8 cellular contexts compared by ENCODE assay signal in the genomic region with DNA sequence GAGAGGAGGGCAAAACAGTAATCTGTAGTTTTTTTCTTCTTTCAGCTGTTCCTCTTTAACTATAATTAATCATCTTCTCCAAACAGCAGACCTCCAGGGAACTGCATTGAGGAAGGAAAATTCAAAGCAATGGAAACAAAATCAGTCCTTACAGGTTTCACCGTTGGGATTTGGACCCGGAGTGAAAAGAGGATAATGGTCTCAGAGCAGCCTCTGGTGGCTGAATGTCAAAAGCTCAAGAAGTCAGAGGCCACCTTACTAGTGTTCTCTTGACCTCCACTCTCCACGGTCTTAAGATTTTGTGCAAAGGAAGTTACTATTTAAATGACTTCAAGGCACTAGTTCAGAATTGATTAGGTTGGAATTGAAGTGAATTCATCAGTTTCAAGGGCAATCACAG. TPM values are rescaled to one million over a fixed set of nuclear protein-coding genes. Genes with fewer than 3 reads are reported as not detected.
A peak's percentile ranks its signal among the peaks of the same experiment; 100 is the strongest.
DNase-seq lines count a peak whose midpoint lies in the region; ATAC-seq, FAIRE-seq and TF ChIP-seq lines count a peak whose summit lies in the region.

No MANE protein-coding gene starts in this region.

- CTCF ChIA-PET in H1 (lab: Charles Lee; ENCODE audit: partially characterized antibody) = interaction anchor here (0.6 to 2.3 kb wide), 7 partner anchors 9 to 447 kb away, joined by 3 to 20 read pairs (median 7); no protein-coding TSS in a partner anchor

- no peaks in the 10 kb centered on the region for H3K27me3 ChIP-seq in H1 (replicated peaks in 1 of 4; ENCODE audit: control insufficient read depth in 3 of 4, extremely low read depth in 1 of 4, insufficient read depth in 3 of 4, low read length in 3 of 4)

- H3K23me2 ChIP-seq in H1 (ENCODE audit: low read depth, low read length) = no peaks in the 10 kb centered on the region

- peaks cover 0 to 6% (median 0%) of the 10 kb centered on the region in 4 experiments; a peak in 2 of 7 replicates for H3K4me1 ChIP-seq in H1 (replicated peaks in 1 of 4; ENCODE audit: control insufficient read depth in 3 of 4, insufficient read depth in 4 of 4, low read length in 3 of 4)

- no peak overlapping the region for H2BK12ac ChIP-seq in H1 (ENCODE audit: low read depth, low read length)

- H4K5ac ChIP-seq in H1 (ENCODE audit: insufficient read length, low read depth, low read length) = no peak overlapping the region

- no peak overlapping the region for H2BK5ac ChIP-seq in H1 (ENCODE audit: low read depth, low read length)

- 26% methylated on average over 3 of the region's 3 CpGs; no CpG with 5 or more reads in 1 of the 2 experiments for WGBS in H1 (ENCODE audit: extremely low coverage in 1 of 2, insufficient coverage in 1 of 2, insufficient read length in 1 of 2, insufficient replicate concordance in 2 of 2, low coverage in 1 of 2, low lambda C conversion rate in 2 of 2, missing lambda C conversion rate in 1 of 2), 2 experiments

- no peak overlapping the region for H4K91ac ChIP-seq in H1 (replicated peaks; ENCODE audit: insufficient read length, low read length)

- H3K27ac ChIP-seq in H1 (ENCODE audit: low read depth, low read length) = no peak overlapping the region

- H3K79me1 ChIP-seq in H1 (ENCODE audit: low read depth, low read length) = no peaks in the 10 kb centered on the region

- no peak for TF ChIP-seq EP300 in H1 (IDR thresholded peaks at IDR 0.05; ENCODE audit: borderline replicate concordance in 1 of 2, low read depth in 2 of 2, low read length in 2 of 2)

- no peak overlapping the region for H2BK120ac ChIP-seq in H1 (replicated peaks; ENCODE audit: low read depth, low read length)

- peaks cover 0 to 6% of the 10 kb centered on the region in 2 experiments; a peak in 2 of 4 replicates for H3K9me3 ChIP-seq in H1 (ENCODE audit: insufficient read depth in 2 of 2, low read depth in 1 of 2, low read length in 1 of 2)

- H3K4me3 ChIP-seq in H1 (ENCODE audit: extremely low read depth in 1 of 4, insufficient read depth in 2 of 4, low read depth in 3 of 4, low read length in 4 of 4) = no peak overlapping the region

- H2BK20ac ChIP-seq in H1 (ENCODE audit: low read length) = no peak overlapping the region

- no peaks in the 10 kb centered on the region for H4K20me1 ChIP-seq in H1 (replicated peaks in 1 of 2; ENCODE audit: control insufficient read depth in 1 of 2, insufficient read depth in 2 of 2, low read length in 2 of 2)

- H3K36me3 Mint-ChIP-seq in nephron (ENCODE audit: low read depth) = peaks cover 8% of the 10 kb centered on the region

- peak; percentile 39 for DNase-seq in GM03348 (ENCODE audit: low spot score)
- peak; percentile 50 for DNase-seq in NCI-H2171 treated with DMSO at 0.1 percent for 48 hours (lab: John Stamatoyannopoulos, UW)
- DNase-seq in H1 (ENCODE audit: low read depth in 1 of 2, low spot score in 2 of 2) = no peak

- H3K4ac ChIP-seq in H1 (replicated peaks; ENCODE audit: insufficient read length, low read depth, low read length) = no peak overlapping the region

- H3K56ac ChIP-seq in H1 (replicated peaks; ENCODE audit: insufficient read length, low read depth, low read length) = no peak overlapping the region

- peaks cover 31% of the 10 kb centered on the region for H3K4me1 Mint-ChIP-seq in nephron

- H2AFZ ChIP-seq in H1 (ENCODE audit: low read length) = no peak overlapping the region

- TF ChIP-seq POLR2A in H1 (IDR thresholded peaks at IDR 0.05; ENCODE audit: control extremely low read depth in 1 of 2, low read depth in 2 of 2, low read length in 2 of 2) = no peak

- no peak overlapping the region for H4K8ac ChIP-seq in H1 (ENCODE audit: extremely low read depth, insufficient read depth, low read length)

- H2BK15ac ChIP-seq in H1 (ENCODE audit: low read length) = no peak overlapping the region

- ATAC-seq in GM21515 (IDR thresholded peaks at IDR 0.05; ENCODE audit: unreplicated experiment) (no peak), HG03280 (IDR thresholded peaks at IDR 0.05; ENCODE audit: unreplicated experiment) (no peak), HG02981 (IDR thresholded peaks at IDR 0.05; ENCODE audit: unreplicated experiment) (no peak), HG02840 (IDR thresholded peaks at IDR 0.05; ENCODE audit: low FRiP score, unreplicated experiment) (no peak)

- no peak overlapping the region for H3K14ac ChIP-seq in H1 (ENCODE audit: insufficient read length)

- no peak overlapping the region for H2AK5ac ChIP-seq in H1 (ENCODE audit: low read depth, low read length)

- H3K9ac ChIP-seq in H1 (replicated peaks in 1 of 4; ENCODE audit: extremely low read depth in 1 of 4, low read depth in 3 of 4, low read length in 3 of 4) = no peak overlapping the region

- no peaks in the 10 kb centered on the region for H3K36me3 ChIP-seq in H1 (ENCODE audit: control insufficient read depth in 2 of 4, insufficient read depth in 4 of 4, low read length in 3 of 4)

- no peak overlapping the region for H3K4me3 Mint-ChIP-seq in nephron

- TF ChIP-seq CTCF in H1 (IDR thresholded peaks at IDR 0.05; ENCODE audit: control extremely low read depth in 1 of 3, insufficient read depth in 1 of 3, low read depth in 1 of 3, low read length in 3 of 3) (peak in 2 of 3 experiments; percentile 68 to 69; a peak in 3 of 4 replicates), nephron (IDR thresholded peaks at IDR 0.05; ENCODE audit: unreplicated experiment in 3 of 3) (peak; percentile 46 to 62 (median 49))

- FAIRE-seq in H1 (lab: Jason Lieb, UNC) = peak; percentile 84

- peak; percentile 86 to 91 for TF ChIP-seq RAD21 in H1 (IDR thresholded peaks at IDR 0.05 in 1 of 2, conservative IDR thresholded peaks at IDR 0.05 in 1 of 2; ENCODE audit: low read depth in 2 of 2, low read length in 2 of 2)

- H3K4me2 ChIP-seq in H1 (ENCODE audit: insufficient read depth in 1 of 2, low read depth in 2 of 2, low read length in 2 of 2) = no peak overlapping the region

- H3K23ac ChIP-seq in H1 (ENCODE audit: insufficient read length) = no peak overlapping the region

- no peak overlapping the region for H3K18ac ChIP-seq in H1 (ENCODE audit: extremely low read depth, low read length)

- POLR2A ChIA-PET in H1 (lab: Charles Lee; ENCODE audit: partially characterized antibody) = interaction anchor here (1.0 kb wide), 1 partner anchor 447 kb away, joined by 3 read pairs; no protein-coding TSS in a partner anchor

- H3K9me3 Mint-ChIP-seq in nephron = peaks cover 26% of the 10 kb centered on the region

- no peaks in the 10 kb centered on the region for H3K79me2 ChIP-seq in H1 (ENCODE audit: control insufficient read depth in 1 of 2, insufficient read depth in 2 of 2, low read length in 2 of 2)

- H3K27ac Mint-ChIP-seq in nephron = peak overlapping the region; percentile 66 to 74 (median 71)

- H3K27me3 Mint-ChIP-seq in nephron (ENCODE audit: low read depth) = no peaks in the 10 kb centered on the region

TF ChIP-seq in H1, 55 proteins besides CTCF, POLR2A, EP300 and RAD21:
- TF ChIP-seq POU5F1 (IDR thresholded peaks at IDR 0.05; ENCODE audit: low read depth, low read length) (no peak), CBX5 (IDR thresholded peaks at IDR 0.05; ENCODE audit: low read depth, low read length) (no peak)

RNA-seq across cellular contexts. Expression of a gene that starts 16.0 kb away (rescaled TPM):
- total RNA-seq in H1 (2021; fragmentation: NEBNext Ultra II Directional; extraction: Animal tissue kit (Norgen Biotek cat#: 25700)) = 49.3 and 54.3 TPM in 2 replicates
- polyA plus RNA-seq in H1 (2011; rRNA removed) = 12.9 and 24.1 TPM in 2 replicates
- 10.9 TPM for polyA plus RNA-seq in H1 (2011; cell fraction: cytosol; rRNA removed)
- polyA plus RNA-seq in H1 (2011; cell fraction: nucleus; rRNA removed) = 69.5 TPM
- polyA plus RNA-seq in H1 (2012, experiment 1 of 2) = 18.1 to 29.4 TPM (median 26.4 TPM) in 4 replicates
- 1.2 TPM for polyA plus RNA-seq in H1 (2012, experiment 2 of 2)
- 30.0 TPM for polyA plus RNA-seq in H1 (2013, experiment 1 of 2)
- 28.2 TPM for polyA plus RNA-seq in H1 (2013, experiment 2 of 2)
- 51.7 and 62.9 TPM in 2 replicates for polyA minus RNA-seq in H1 (2011; rRNA and poly(A)+ RNA removed)
- polyA minus RNA-seq in H1 (2011; cell fraction: cytosol; rRNA and poly(A)+ RNA removed) = 16.3 TPM
- 98.4 TPM for polyA minus RNA-seq in H1 (2011; cell fraction: nucleus; rRNA and poly(A)+ RNA removed)

Comparison
In these comparisons a context has a peak if more than half of its experiments do, and no peak if none do; other contexts are left out.
1. DNase-seq: peak in GM03348 (single experiment) and NCI-H2171 treated with DMSO at 0.1 percent for 48 hours (single experiment); none in H1 (0 of 2).